35 cellular contexts compared by ENCODE assay signal in genomic region chr9:136264803-136265405, GRCh38. TPM values are rescaled to one million over a fixed set of nuclear protein-coding genes. Genes with fewer than 3 reads are reported as not detected.
"Had no signal": no experiment of that assay in that cellular context is flagged by ENCODE, and none has a peak within 500 bp of the region (broad histone marks: within the 10 kb centered on the region; RNA-seq: fewer than 3 reads in every experiment).

No MANE protein-coding gene starts in this region.

- H3K36me3 ChIP-seq: adrenal gland, breast epithelium had no signal

- H3K27me3 ChIP-seq: adrenal gland, body of pancreas, breast epithelium had no signal

- H3K27ac ChIP-seq: adrenal gland, body of pancreas, breast epithelium, VCaP had no signal

- H3K27ac Mint-ChIP-seq: activated CD4-positive, alpha-beta memory T cell treated with anti-CD3 and anti-CD28 coated beads, Interleukin-2, amount 10 ng/mL, durations not matched to agents 7 days and 5 days; activated naive CD4-positive, alpha-beta T cell treated with anti-CD3 and anti-CD28 coated beads for 36 hours; activated naive CD4-positive, alpha-beta T cell treated with anti-CD3 and anti-CD28 coated beads, Interleukin-2, amount 50 U/mL, for 72 hours; activated T-cell treated with anti-CD3 and anti-CD28 coated beads, Interleukin-2, amount 50 U/mL, for 24 hours; activated T-helper 1 cell treated with anti-CD3 and anti-CD28 coated beads, Interleukin-12 subunit alpha, Interleukin-12 subunit beta, Interleukin-2, Interleukin-4 antibody, amounts not matched to agents 30 ng/mL and 10 ng/mL and 1 ng/mL, durations not matched to agents 14 hours and 24 hours and 36 hours had no signal

- DNase-seq: activated CD4-positive, alpha-beta memory T cell treated with anti-CD3 and anti-CD28 coated beads, Interleukin-2, amount 10 ng/mL, durations not matched to agents 7 days and 5 days; activated CD4-positive, alpha-beta T cell treated with anti-CD3 and anti-CD28 coated beads for 1 hour; activated CD4-positive, alpha-beta T cell treated with anti-CD3 and anti-CD28 coated beads for 48 hours; activated CD4-positive, CD25-positive, alpha-beta regulatory T cell; activated gamma-delta T cell treated with Interleukin-2 at 50 U/mL for 16 hours; activated naive CD4-positive, alpha-beta T cell treated with anti-CD3 and anti-CD28 coated beads for 36 hours; activated T-cell treated with anti-CD3 and anti-CD28 coated beads, Interleukin-2, amount 50 U/mL, for 24 hours; adrenal gland; body of pancreas; caudate nucleus; Karpas-422; KBM-7; NCI-H1048; NCI-H1105 treated with DMSO at 0.1 percent for 48 hours; NCI-H1436; NCI-H1694; NCI-H1930; NCI-H2081 treated with DMSO at 0.1 percent for 48 hours; NCI-H226; NCI-H446 treated with DMSO at 0.1 percent for 48 hours; NCI-H524; SIG-M5; T-helper 1 cell; T-helper 2 cell; T-helper 9 cell had no signal

- FAIRE-seq: astrocyte had no signal

- H3K4me1 ChIP-seq: breast epithelium had no signal

- H3K9me3 ChIP-seq: adrenal gland, body of pancreas, breast epithelium had no signal

- ATAC-seq: activated naive CD4-positive, alpha-beta T cell treated with anti-CD3 and anti-CD28 coated beads, Interleukin-2, amount 50 U/mL, for 72 hours; body of pancreas; Panc1; SK-N-SH treated with all-trans-retinoic acid at 6 μM for 48 hours had no signal

- H3K4me3 ChIP-seq: adrenal gland, body of pancreas, breast epithelium had no signal

- H3K36me3 Mint-ChIP-seq: activated naive CD4-positive, alpha-beta T cell treated with anti-CD3 and anti-CD28 coated beads, Interleukin-2, amount 50 U/mL, for 72 hours had no signal

- H3K9me3 Mint-ChIP-seq: activated CD4-positive, alpha-beta memory T cell treated with anti-CD3 and anti-CD28 coated beads, Interleukin-2, amount 10 ng/mL, durations not matched to agents 7 days and 5 days; activated naive CD4-positive, alpha-beta T cell treated with anti-CD3 and anti-CD28 coated beads for 36 hours; activated naive CD4-positive, alpha-beta T cell treated with anti-CD3 and anti-CD28 coated beads, Interleukin-2, amount 50 U/mL, for 72 hours; activated T-cell treated with anti-CD3 and anti-CD28 coated beads, Interleukin-2, amount 50 U/mL, for 24 hours; activated T-helper 1 cell treated with anti-CD3 and anti-CD28 coated beads, Interleukin-12 subunit alpha, Interleukin-12 subunit beta, Interleukin-2, Interleukin-4 antibody, amounts not matched to agents 30 ng/mL and 10 ng/mL and 1 ng/mL, durations not matched to agents 14 hours and 24 hours and 36 hours had no signal

- H3K27me3 Mint-ChIP-seq: activated T-cell treated with anti-CD3 and anti-CD28 coated beads, Interleukin-2, amount 50 U/mL, for 24 hours had no signal

- H3K4me3 Mint-ChIP-seq: activated CD4-positive, alpha-beta memory T cell treated with anti-CD3 and anti-CD28 coated beads, Interleukin-2, amount 10 ng/mL, durations not matched to agents 7 days and 5 days; activated naive CD4-positive, alpha-beta T cell treated with anti-CD3 and anti-CD28 coated beads for 36 hours; activated T-cell treated with anti-CD3 and anti-CD28 coated beads, Interleukin-2, amount 50 U/mL, for 24 hours; activated T-helper 1 cell treated with anti-CD3 and anti-CD28 coated beads, Interleukin-12 subunit alpha, Interleukin-12 subunit beta, Interleukin-2, Interleukin-4 antibody, amounts not matched to agents 30 ng/mL and 10 ng/mL and 1 ng/mL, durations not matched to agents 14 hours and 24 hours and 36 hours had no signal

RNA-seq across cellular contexts. Expression of gene CCDC187, which starts 39.0 kb away (rescaled TPM):
- total RNA-seq: activated CD4-positive, alpha-beta memory T cell treated with anti-CD3 and anti-CD28 coated beads, Interleukin-2, amount 10 ng/mL, durations not matched to agents 7 days and 5 days; activated naive CD4-positive, alpha-beta T cell treated with anti-CD3 and anti-CD28 coated beads for 36 hours; activated T-helper 1 cell treated with anti-CD3 and anti-CD28 coated beads, Interleukin-12 subunit alpha, Interleukin-12 subunit beta, Interleukin-2, Interleukin-4 antibody, amounts not matched to agents 30 ng/mL and 10 ng/mL and 1 ng/mL, durations not matched to agents 14 hours and 24 hours and 36 hours; breast epithelium; MCF 10A; RPMI7951; SK-MEL-5 had no signal

RNA-seq across cellular contexts. Expression of gene LHX3, which starts 60.0 kb away (rescaled TPM):
- total RNA-seq: activated naive CD4-positive, alpha-beta T cell treated with anti-CD3 and anti-CD28 coated beads for 36 hours; activated T-helper 1 cell treated with anti-CD3 and anti-CD28 coated beads, Interleukin-12 subunit alpha, Interleukin-12 subunit beta, Interleukin-2, Interleukin-4 antibody, amounts not matched to agents 30 ng/mL and 10 ng/mL and 1 ng/mL, durations not matched to agents 14 hours and 24 hours and 36 hours; adrenal gland; astrocyte; body of pancreas; breast epithelium; RPMI7951; SK-MEL-5 had no signal
- polyA plus RNA-seq: adrenal gland had no signal
